Comparison of ENCODE assay signal across 1 cellular context in genomic region chr2:74147729-74148456, GRCh38.
TF ChIP-seq lines count a peak whose summit lies in the region.

Gene BOLA3 (minus strand): TSS chr2:74147912. CDS start chr2:74147874, 38 bp downstream.

TF ChIP-seq in K562, 482 proteins besides CTCF, POLR2A, EP300 and RAD21 (continued from another document and continues in another):
- peak in 1 of 2 experiments; percentile 70; a peak in 1 of 4 replicates for TF ChIP-seq BCLAF1 (IDR thresholded peaks at IDR 0.05; ENCODE audit: borderline replicate concordance in 1 of 2, control insufficient read depth in 1 of 2, low read depth in 2 of 2, low read length in 1 of 2)
- TF ChIP-seq BRD9 (IDR thresholded peaks at IDR 0.05; ENCODE audit: low read depth, partially characterized antibody) = no peak
- no peak for TF ChIP-seq ZKSCAN8 (CRISPR knock-in tag; IDR thresholded peaks at IDR 0.05)
- TF ChIP-seq ZNF23 (CRISPR knock-in tag; IDR thresholded peaks at IDR 0.05) = no peak
- TF ChIP-seq NCOA6 (IDR thresholded peaks at IDR 0.05) = no peak
- TF ChIP-seq CBFB (CRISPR knock-in tag; IDR thresholded peaks at IDR 0.05) = no peak
- no peak for TF ChIP-seq ZBTB43 (CRISPR knock-in tag; IDR thresholded peaks at IDR 0.05)
- TF ChIP-seq SRSF1 (IDR thresholded peaks at IDR 0.05; ENCODE audit: low read depth, low read length) = no peak
- no peak for TF ChIP-seq ZNF77 (CRISPR knock-in tag; IDR thresholded peaks at IDR 0.05)
- TF ChIP-seq CBX8 (IDR thresholded peaks at IDR 0.05; ENCODE audit: borderline replicate concordance, extremely low read depth, low read depth, low read length, poor library complexity, severe bottlenecking) = no peak
- TF ChIP-seq RNF219 (CRISPR knock-in tag; IDR thresholded peaks at IDR 0.05) = no peak
- no peak for TF ChIP-seq CREBBP (IDR thresholded peaks at IDR 0.05; ENCODE audit: low read depth, low read length)
- no peak for TF ChIP-seq FOXA1 (IDR thresholded peaks at IDR 0.05; ENCODE audit: borderline replicate concordance)
- no peak for TF ChIP-seq SMARCC2 (IDR thresholded peaks at IDR 0.05; ENCODE audit: low read depth)
- TF ChIP-seq ZNF79 (CRISPR knock-in tag; IDR thresholded peaks at IDR 0.05; ENCODE audit: low read depth) = no peak
- no peak; the same call in 1 of the 2 replicates for TF ChIP-seq GTF2F1 (IDR thresholded peaks at IDR 0.05; ENCODE audit: low read depth, low read length)
- no peak for TF ChIP-seq NFIX (CRISPR knock-in tag; IDR thresholded peaks at IDR 0.05; ENCODE audit: low read depth)
- peak; percentile 53 for TF ChIP-seq MXD1 (CRISPR knock-in tag; IDR thresholded peaks at IDR 0.05; ENCODE audit: borderline replicate concordance, poor library complexity, severe bottlenecking)
- TF ChIP-seq NCOA4 (IDR thresholded peaks at IDR 0.05; ENCODE audit: partially characterized antibody) = no peak
- no peak for TF ChIP-seq ZNF212 (CRISPR knock-in tag; IDR thresholded peaks at IDR 0.05)
- TF ChIP-seq NEUROD1 (IDR thresholded peaks at IDR 0.05; ENCODE audit: borderline replicate concordance, low read depth, low read length, partially characterized antibody) = peak; percentile 36
- no peak for TF ChIP-seq CEBPB (tag; IDR thresholded peaks at IDR 0.05)
- TF ChIP-seq BRF1 (IDR thresholded peaks at IDR 0.05; ENCODE audit: borderline replicate concordance, extremely low read depth, insufficient read length) = no peak
- TF ChIP-seq KHSRP (IDR thresholded peaks at IDR 0.05) = no peak
- TF ChIP-seq MXI1 (IDR thresholded peaks at IDR 0.05; ENCODE audit: low read depth, low read length) = peak; percentile 15; the same call in 1 of the 2 replicates
- peak; percentile 52; the same call in 1 of the 2 replicates for TF ChIP-seq MBD2 (IDR thresholded peaks at IDR 0.05; ENCODE audit: borderline replicate concordance, low read depth)
- TF ChIP-seq ZNF354B (CRISPR knock-in tag; IDR thresholded peaks at IDR 0.05) = no peak
- TF ChIP-seq ZNF699 (CRISPR knock-in tag; IDR thresholded peaks at IDR 0.05; ENCODE audit: insufficient replicate concordance) = no peak
- TF ChIP-seq ELF4 (CRISPR knock-in tag; IDR thresholded peaks at IDR 0.05) = no peak
- 0 out of 2 replicates have a peak, but pooled peaks have one; percentile 30 for TF ChIP-seq KDM2B (CRISPR knock-in tag; IDR thresholded peaks at IDR 0.05)
- TF ChIP-seq CBFA2T2 (conservative IDR thresholded peaks at IDR 0.05) = no peak
- TF ChIP-seq ZNF175 (CRISPR knock-in tag; IDR thresholded peaks at IDR 0.05; ENCODE audit: low read depth) = no peak
- TF ChIP-seq SLC30A9 (CRISPR knock-in tag; IDR thresholded peaks at IDR 0.05) = no peak
- no peak for TF ChIP-seq TRIM24 (IDR thresholded peaks at IDR 0.05)
- peak; percentile 85 for TF ChIP-seq NR2C2 (CRISPR knock-in tag; IDR thresholded peaks at IDR 0.05)
- peak; percentile 99 for TF ChIP-seq NR2C2 (tag; IDR thresholded peaks at IDR 0.05)
- peak in 1 of 3 experiments; percentile 65; a peak in 1 of 6 replicates for TF ChIP-seq ZBTB11 (CRISPR knock-in tag; IDR thresholded peaks at IDR 0.05)
- no peak for TF ChIP-seq STAT5A (IDR thresholded peaks at IDR 0.05; ENCODE audit: borderline replicate concordance, low read length)
- peak; percentile 31 to 57; a peak in 1 of 4 replicates for TF ChIP-seq RCOR1 (IDR thresholded peaks at IDR 0.05; ENCODE audit: borderline replicate concordance in 1 of 2, low read depth in 2 of 2, low read length in 2 of 2)
- peak; percentile 86; the same call in 1 of the 2 replicates for TF ChIP-seq KAT7 (CRISPR knock-in tag; IDR thresholded peaks at IDR 0.05; ENCODE audit: borderline replicate concordance)
- TF ChIP-seq HIVEP1 (CRISPR knock-in tag; IDR thresholded peaks at IDR 0.05) = no peak
- no peak for TF ChIP-seq ZNF57 (CRISPR knock-in tag; IDR thresholded peaks at IDR 0.05)
- no peak for TF ChIP-seq PHB2 (IDR thresholded peaks at IDR 0.05; ENCODE audit: low read depth)
- TF ChIP-seq BDP1 (IDR thresholded peaks at IDR 0.05; ENCODE audit: insufficient read depth, insufficient read length) = no peak
- no peak for TF ChIP-seq SAFB2 (IDR thresholded peaks at IDR 0.05; ENCODE audit: borderline replicate concordance, low read depth, low read length, severe bottlenecking)
- peak; percentile 79; the same call in 1 of the 2 replicates for TF ChIP-seq CBX1 (IDR thresholded peaks at IDR 0.05; ENCODE audit: low read depth)
- no peak for TF ChIP-seq FUS (optimal IDR thresholded peaks at IDR 0.05; ENCODE audit: low read depth, low read length)
- TF ChIP-seq ZZZ3 (IDR thresholded peaks at IDR 0.05) = no peak
- 0 out of 2 replicates have a peak, but pooled peaks have one; percentile 34 for TF ChIP-seq ZNF592 (IDR thresholded peaks at IDR 0.05)
- TF ChIP-seq CBX5 (IDR thresholded peaks at IDR 0.05; ENCODE audit: borderline replicate concordance, low read depth) = no peak
- TF ChIP-seq TGIF2 (CRISPR knock-in tag; IDR thresholded peaks at IDR 0.05) = 0 out of 2 replicates have a peak, but pooled peaks have one; percentile 64
- TF ChIP-seq ZNF668 (CRISPR knock-in tag; IDR thresholded peaks at IDR 0.05) = no peak
- TF ChIP-seq ZNF780A (CRISPR knock-in tag; IDR thresholded peaks at IDR 0.05) = no peak
- TF ChIP-seq ZNF398 (CRISPR knock-in tag; IDR thresholded peaks at IDR 0.05) = no peak
- no peak for TF ChIP-seq RBM15 (IDR thresholded peaks at IDR 0.05; ENCODE audit: insufficient read depth, low read length)
